ENCODE assay signal across 24 cellular contexts in genomic region chr12:92605621-92606170, GRCh38.
"Had no signal": no experiment of that assay in that cellular context is flagged by ENCODE, and none has a peak within 500 bp of the region (broad histone marks: within the 10 kb centered on the region; RNA-seq: fewer than 3 reads in every experiment).

No MANE protein-coding gene starts in this region.

- H3K4me3 Mint-ChIP-seq: activated naive CD4-positive, alpha-beta T cell treated with anti-CD3 and anti-CD28 coated beads for 36 hours; activated T-cell treated with anti-CD3 and anti-CD28 coated beads, Interleukin-2, amount 50 U/mL, for 4 hours; dendritic cell treated with granulocyte-macrophage colony-stimulating factor and Interleukin-4, amounts not matched to agents 40 ng/mL and 50 ng/mL, for 4 days; naive B cell; neural crest cell; stimulated activated effector memory CD8-positive, alpha-beta T cell treated with anti-CD3 and anti-CD28 coated beads, Interleukin-12 subunit alpha, Interleukin-12 subunit beta, amount 100 ng/mL, for 72 hours had no signal

- H3K36me3 ChIP-seq: ascending aorta, esophagus squamous epithelium, prostate gland, stomach, thoracic aorta had no signal

- H3K27ac Mint-ChIP-seq: activated naive CD4-positive, alpha-beta T cell treated with anti-CD3 and anti-CD28 coated beads for 36 hours; dendritic cell treated with granulocyte-macrophage colony-stimulating factor and Interleukin-4, amounts not matched to agents 40 ng/mL and 50 ng/mL, for 4 days; stimulated activated effector memory CD8-positive, alpha-beta T cell treated with anti-CD3 and anti-CD28 coated beads, Interleukin-12 subunit alpha, Interleukin-12 subunit beta, amount 100 ng/mL, for 72 hours had no signal

- H3K4me1 ChIP-seq: ascending aorta, prostate gland had no signal

- H3K27ac ChIP-seq: hepatocyte, prostate gland, stomach, thoracic aorta, VCaP had no signal

- H3K4me2 ChIP-seq: hepatocyte had no signal

- H3K79me2 ChIP-seq: hepatocyte had no signal

- H3K4me3 ChIP-seq: ascending aorta, esophagus squamous epithelium, hepatocyte, mucosa of descending colon, prostate gland, stomach, thoracic aorta had no signal

- H2AFZ ChIP-seq: hepatocyte had no signal

- ATAC-seq: activated T-cell treated with anti-CD3 and anti-CD28 coated beads, Interleukin-2, amount 50 U/mL, for 4 hours; mucosa of descending colon; right cardiac atrium; stimulated activated effector memory CD8-positive, alpha-beta T cell treated with anti-CD3 and anti-CD28 coated beads, Interleukin-12 subunit alpha, Interleukin-12 subunit beta, amount 100 ng/mL, for 72 hours had no signal

- H3K27me3 ChIP-seq: ascending aorta, esophagus squamous epithelium, hepatocyte, stomach had no signal

- DNase-seq: activated CD4-positive, alpha-beta T cell treated with anti-CD3 and anti-CD28 coated beads, Interleukin-2, amount 50 U/mL, for 1 hour; activated CD4-positive, CD25-positive, alpha-beta regulatory T cell treated with anti-CD3 and anti-CD28 coated beads, Interleukin-2, amount 50 U/mL, for 72 hours; activated CD8-positive, alpha-beta memory T cell treated with anti-CD3 and anti-CD28 coated beads, Interleukin-2, amount 50 U/mL, for 4 hours; activated naive CD4-positive, alpha-beta T cell treated with anti-CD3 and anti-CD28 coated beads for 36 hours; activated T-cell treated with anti-CD3 and anti-CD28 coated beads, Interleukin-2, amount 50 U/mL, for 4 hours; effector CD8-positive, alpha-beta T cell; esophagus squamous epithelium; mucosa of descending colon; naive B cell; right cardiac atrium; small intestine; stimulated activated CD4-positive, alpha-beta T cell treated with anti-CD3 and anti-CD28 coated beads, Interleukin-4, amount 100 ng/mL, for 24 hours; stomach; SW 1271; T-helper 2 cell had no signal

- H3K9me3 ChIP-seq: ascending aorta, prostate gland, stomach, thoracic aorta had no signal

- FAIRE-seq: islet of Langerhans had no signal

- H3K27me3 Mint-ChIP-seq: dendritic cell treated with granulocyte-macrophage colony-stimulating factor and Interleukin-4, amounts not matched to agents 40 ng/mL and 50 ng/mL, for 4 days; naive B cell had no signal
